ENCODE assay signal across 10 cellular contexts in genomic region chr4:40918330-40918729, GRCh38.
A peak's percentile ranks its signal among the peaks of the same experiment; 100 is the strongest.
DNase-seq lines count a peak whose midpoint lies in the region; ATAC-seq and TF ChIP-seq lines count a peak whose summit lies in the region.
"Had no signal": no experiment of that assay in that cellular context is flagged by ENCODE, and none has a peak within 500 bp of the region (broad histone marks: within the 10 kb centered on the region; RNA-seq: fewer than 3 reads in every experiment).

No MANE protein-coding gene starts in this region.

- H3K9me3 ChIP-seq in prostate gland, result no peaks in the 10 kb centered on the region

- no peaks in the 10 kb centered on the region for H3K27me3 Mint-ChIP-seq in dendritic cell treated with granulocyte-macrophage colony-stimulating factor and Interleukin-4, amounts not matched to agents 40 ng/mL and 50 ng/mL, for 4 days

- TF ChIP-seq POLR2A in prostate gland (IDR thresholded peaks at IDR 0.05), result no peak

- H3K27ac ChIP-seq in prostate gland, result no peak overlapping the region

- no peaks in the 10 kb centered on the region for H3K27me3 ChIP-seq in prostate gland (replicated peaks; ENCODE audit: insufficient read depth)

- H3K4me3 ChIP-seq in prostate gland, result no peak overlapping the region

- no peaks in the 10 kb centered on the region for H3K4me1 ChIP-seq in prostate gland (replicated peaks)

- no peaks in the 10 kb centered on the region for H3K36me3 Mint-ChIP-seq in dendritic cell treated with granulocyte-macrophage colony-stimulating factor and Interleukin-4, amounts not matched to agents 40 ng/mL and 50 ng/mL, for 4 days (ENCODE audit: low read depth)

- H3K4me1 Mint-ChIP-seq in dendritic cell treated with granulocyte-macrophage colony-stimulating factor and Interleukin-4, amounts not matched to agents 40 ng/mL and 50 ng/mL, for 4 days (ENCODE audit: low read depth), result peaks cover 16% of the 10 kb centered on the region

- H3K9me3 Mint-ChIP-seq in dendritic cell treated with granulocyte-macrophage colony-stimulating factor and Interleukin-4, amounts not matched to agents 40 ng/mL and 50 ng/mL, for 4 days, result peaks cover 9% of the 10 kb centered on the region

- no peaks in the 10 kb centered on the region for H3K36me3 ChIP-seq in prostate gland

- TF ChIP-seq CTCF in prostate gland (IDR thresholded peaks at IDR 0.05), result no peak

- ATAC-seq in HG03045 (IDR thresholded peaks at IDR 0.05; ENCODE audit: unreplicated experiment), result no peak

- peak overlapping the region; percentile 34 for H3K27ac Mint-ChIP-seq in dendritic cell treated with granulocyte-macrophage colony-stimulating factor and Interleukin-4, amounts not matched to agents 40 ng/mL and 50 ng/mL, for 4 days

- peak; percentile 70 for DNase-seq in D341Med (ENCODE audit: low spot score)
- DNase-seq in NCI-H2029 treated with DMSO at 0.1 percent for 48 hours (lab: John Stamatoyannopoulos, UW), result peak; percentile 66
- peak; percentile 85 for DNase-seq in prostate gland (ENCODE audit: low spot score)
- no peak for DNase-seq in NCI-H128 (lab: John Stamatoyannopoulos, UW; ENCODE audit: unreplicated experiment)
- no peak for DNase-seq in COLO668 (lab: John Stamatoyannopoulos, UW; ENCODE audit: unreplicated experiment)
- DNase-seq in NCI-H187 (lab: John Stamatoyannopoulos, UW), result no peak
- DNase-seq: activated CD4-positive, CD25-positive, alpha-beta regulatory T cell treated with anti-CD3 and anti-CD28 coated beads, Interleukin-2, amount 50 U/mL, for 72 hours; midbrain had no signal

- intact Hi-C loops in dendritic cell treated with granulocyte-macrophage colony-stimulating factor and Interleukin-4, amounts not matched to agents 40 ng/mL and 50 ng/mL, for 4 days (cut with micrococcal nuclease), result no loop called here
- intact Hi-C loops in prostate gland (cut with DNase I), result no loop called here

- no peak overlapping the region for H3K4me3 Mint-ChIP-seq in dendritic cell treated with granulocyte-macrophage colony-stimulating factor and Interleukin-4, amounts not matched to agents 40 ng/mL and 50 ng/mL, for 4 days

- WGBS in prostate gland, result 14% methylated on average over 4 of the region's 4 CpGs

Comparison
In these comparisons a context has a peak if more than half of its experiments do, and no peak if none do; other contexts are left out.
1. DNase-seq: peak in D341Med (single experiment), NCI-H2029 treated with DMSO at 0.1 percent for 48 hours (single experiment) and prostate gland (single experiment); none in NCI-H128 (single experiment), COLO668 (single experiment) and NCI-H187 (0 of 2).